7 cellular contexts compared by ENCODE assay signal in genomic region chr10:93703066-93703465, GRCh38. TPM values are rescaled to one million over a fixed set of nuclear protein-coding genes. Genes with fewer than 3 reads are reported as not detected.
DNase-seq lines count a peak whose midpoint lies in the region; ATAC-seq, FAIRE-seq and TF ChIP-seq lines count a peak whose summit lies in the region.

No MANE protein-coding gene starts in this region.

- intact Hi-C loops in adrenal gland (cut with DNase I) (no loop called here), upper lobe of right lung (cut with DNase I) (no loop called here)

- H3K9me3 ChIP-seq in adrenal gland (replicated peaks in 1 of 3) = peaks cover 0 to 4% (median 0%) of the 10 kb centered on the region in 3 donors
- no peaks in the 10 kb centered on the region for H3K9me3 ChIP-seq in upper lobe of right lung

- TF ChIP-seq POLR2A in adrenal gland (IDR thresholded peaks at IDR 0.05) = no peak

- peak overlapping the region; percentile 72 to 89 (median 79) for H3K27ac ChIP-seq in adrenal gland
- H3K27ac ChIP-seq in upper lobe of right lung = peak overlapping the region; percentile 87

- no peak for TF ChIP-seq CTCF in adrenal gland (IDR thresholded peaks at IDR 0.05)
- TF ChIP-seq CTCF in upper lobe of right lung (IDR thresholded peaks at IDR 0.05) = no peak
- no peak for TF ChIP-seq CTCF in GM10248 (IDR thresholded peaks at IDR 0.05; ENCODE audit: control extremely low read depth, extremely low read depth, low read depth, missing control alignments)

- H3K4me1 ChIP-seq in adrenal gland (replicated peaks in 1 of 2) = peaks cover 5 to 20% of the 10 kb centered on the region in 2 donors
- H3K4me1 ChIP-seq in upper lobe of right lung = peaks cover 9% of the 10 kb centered on the region

- CTCF ChIA-PET in GM10248 (lab: Yijun Ruan, JAX) = interaction anchor here (0.9 to 2.9 kb wide), 5 partner anchors 12 to 148 kb away, joined by 3 to 10 read pairs (median 8); no protein-coding TSS in a partner anchor

- peak in 1 of 7 donors; percentile 22 for DNase-seq in adrenal gland
- DNase-seq in upper lobe of right lung = no peak
- no peak for DNase-seq in GM10248 (ENCODE audit: extremely low spot score)

- no peaks in the 10 kb centered on the region for H3K27me3 ChIP-seq in adrenal gland
- H3K27me3 ChIP-seq in upper lobe of right lung = no peaks in the 10 kb centered on the region

- peak; percentile 33 for FAIRE-seq in islet of Langerhans (lab: Jason Lieb, UNC)

- POLR2A ChIA-PET in GM10248 (lab: Yijun Ruan, JAX) = interaction anchor here (1.1 kb wide), 1 partner anchor 12 kb away, joined by 4 read pairs; no protein-coding TSS in a partner anchor

- 1 to 4% (median 1%) methylated on average over 12 of the region's 12 CpGs for WGBS in adrenal gland, 4 donors

- H3K4me3 ChIP-seq in adrenal gland (peak overlapping the region; percentile 39 to 99 (median 82)), upper lobe of right lung (peak overlapping the region; percentile 63)

- H3K36me3 ChIP-seq in adrenal gland (replicated peaks in 1 of 2) (peaks cover 0 to 15% of the 10 kb centered on the region in 2 donors), upper lobe of right lung (peaks cover 15% of the 10 kb centered on the region)

- peak; percentile 0 for ATAC-seq in GM18861 (IDR thresholded peaks at IDR 0.05; ENCODE audit: unreplicated experiment)
- ATAC-seq in HG03378 (IDR thresholded peaks at IDR 0.05; ENCODE audit: unreplicated experiment) = peak; percentile 10
- no peak for ATAC-seq in upper lobe of right lung
- ATAC-seq in GM18907 (IDR thresholded peaks at IDR 0.05; ENCODE audit: unreplicated experiment) = no peak

RNA-seq across cellular contexts. Expression of gene FRA10AC1, which starts 0.7 kb away (rescaled TPM):
- 10 to 100 TPM in 6 of 8 donors, 1 to 10 TPM in 2; 3.3 to 73.4 (median 12.2) TPM for total RNA-seq in adrenal gland
- 10 to 100 TPM; 13.6 to 27.0 (median 13.6) TPM for polyA plus RNA-seq in adrenal gland
- total RNA-seq in upper lobe of right lung = 12.0 TPM

RNA-seq across cellular contexts. Expression of gene LGI1, which starts 54.7 kb away (rescaled TPM):
- 1 to 10 TPM in 1 of 8 donors, under 1 TPM in 3, not detected in 4; 0.38 to 1.5 (median 0.75) TPM for total RNA-seq in adrenal gland
- polyA plus RNA-seq in adrenal gland = 1 to 10 TPM; 1.4 to 5.9 (median 5.0) TPM
- not detected for total RNA-seq in upper lobe of right lung

Comparison
In these comparisons a context has a peak if more than half of its experiments do, and no peak if none do; other contexts are left out.
1. ATAC-seq: peak in GM18861 (single experiment) and HG03378 (single experiment); none in upper lobe of right lung (single experiment) and GM18907 (single experiment).